ENCODE assay signal across 25 cellular contexts in the genomic region with DNA sequence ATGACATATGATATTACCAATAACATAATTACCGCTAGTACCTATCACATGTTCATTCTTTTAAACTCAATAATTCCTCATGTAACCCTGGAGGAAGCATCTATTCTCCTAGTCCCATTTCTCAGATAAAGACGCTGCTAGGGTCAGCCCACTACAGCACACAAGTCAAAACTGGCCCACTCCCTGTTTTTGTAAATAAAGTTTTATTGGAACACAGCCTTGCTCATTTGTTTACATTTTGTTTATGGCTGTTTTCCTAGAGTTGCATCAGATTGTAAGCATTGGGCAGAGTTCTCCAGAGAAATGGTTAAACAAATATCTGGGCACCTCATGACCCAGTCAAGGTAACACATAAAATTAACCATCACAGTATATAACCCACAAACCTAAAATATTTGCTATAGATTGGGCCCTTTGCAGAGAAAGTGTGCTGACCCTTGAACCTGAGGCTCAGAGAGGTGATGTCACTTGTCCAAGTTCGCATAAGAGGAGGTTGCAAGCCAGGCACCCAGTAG.
"Had no signal": no experiment of that assay in that cellular context is flagged by ENCODE, and none has a peak within 500 bp of the region (broad histone marks: within the 10 kb centered on the region; RNA-seq: fewer than 3 reads in every experiment).

No MANE protein-coding gene starts in this region.

- H3K9me3 ChIP-seq: esophagus muscularis mucosa, gastroesophageal sphincter, heart left ventricle, psoas muscle, spleen, testis, tibial artery had no signal

- H3K4me1 Mint-ChIP-seq: memory B cell; natural killer cell; stimulated activated memory B cell treated with anti-CD40 and anti-IgM and Interleukin-4, amounts not matched to agents 10 μg/mL and 1 μg/mL and 100 μg/mL, for 72 hours had no signal

- H3K27me3 ChIP-seq: esophagus muscularis mucosa, foreskin keratinocyte, gastroesophageal sphincter, heart left ventricle, hepatocyte, spleen, testis, tibial artery had no signal

- H3K27ac Mint-ChIP-seq: memory B cell; natural killer cell; stimulated activated memory B cell treated with anti-CD40 and anti-IgM and Interleukin-4, amounts not matched to agents 10 μg/mL and 1 μg/mL and 100 μg/mL, for 72 hours; type B pancreatic cell had no signal

- DNase-seq: dermis blood vessel endothelial cell; effector memory CD4-positive, alpha-beta T cell; foreskin keratinocyte; heart left ventricle; kidney; natural killer cell; psoas muscle; right cardiac atrium; spleen; stimulated activated CD4-positive, alpha-beta T cell treated with anti-CD3 and anti-CD28 coated beads, Interleukin-4, amount 100 ng/mL, for 4 hours; stimulated activated naive CD8-positive, alpha-beta T cell treated with anti-CD3 and anti-CD28 coated beads, Interleukin-15, Interleukin-2, amounts not matched to agents 100 U/mL and 50 U/mL, for 24 hours; substantia nigra; testis; tibial artery had no signal

- H2AFZ ChIP-seq: hepatocyte had no signal

- H3K4me2 ChIP-seq: hepatocyte had no signal

- H3K36me3 Mint-ChIP-seq: memory B cell; natural killer cell; stimulated activated memory B cell treated with anti-CD40 and anti-IgM and Interleukin-4, amounts not matched to agents 10 μg/mL and 1 μg/mL and 100 μg/mL, for 72 hours had no signal

- H3K27ac ChIP-seq: coronary artery, esophagus muscularis mucosa, foreskin keratinocyte, heart left ventricle, hepatocyte, skin epidermis, spleen, testis had no signal

- H3K4me3 ChIP-seq: coronary artery, esophagus muscularis mucosa, gastroesophageal sphincter, heart left ventricle, hepatocyte, lung, psoas muscle, skin epidermis, spleen, testis, tibial artery had no signal

- H3K9me3 Mint-ChIP-seq: natural killer cell, type B pancreatic cell had no signal

- H3K79me2 ChIP-seq: hepatocyte had no signal

- ATAC-seq: foreskin keratinocyte; gastroesophageal sphincter; heart left ventricle; left lobe of liver; natural killer cell; psoas muscle; right cardiac atrium; stimulated activated memory B cell treated with anti-CD40 and anti-IgM and Interleukin-4, amounts not matched to agents 10 μg/mL and 1 μg/mL and 100 μg/mL, for 72 hours; stimulated activated naive CD8-positive, alpha-beta T cell treated with anti-CD3 and anti-CD28 coated beads, Interleukin-15, Interleukin-2, amounts not matched to agents 100 U/mL and 50 U/mL, for 24 hours had no signal

- H3K36me3 ChIP-seq: spleen had no signal

- FAIRE-seq: endothelial cell of umbilical vein, kidney had no signal

- H3K4me1 ChIP-seq: foreskin keratinocyte, spleen, testis had no signal

- H3K4me3 Mint-ChIP-seq: memory B cell; natural killer cell; stimulated activated memory B cell treated with anti-CD40 and anti-IgM and Interleukin-4, amounts not matched to agents 10 μg/mL and 1 μg/mL and 100 μg/mL, for 72 hours; type B pancreatic cell had no signal
